Comparison of ENCODE assay signal across 31 cellular contexts in genomic region chr16:10226672-10227306, GRCh38. TPM values are rescaled to one million over a fixed set of nuclear protein-coding genes. Genes with fewer than 3 reads are reported as not detected.
"Had no signal": no experiment of that assay in that cellular context is flagged by ENCODE, and none has a peak within 500 bp of the region (broad histone marks: within the 10 kb centered on the region; RNA-seq: fewer than 3 reads in every experiment).

No MANE protein-coding gene starts in this region.

- H3K4me1 Mint-ChIP-seq: activated CD4-positive, alpha-beta T cell treated with anti-CD3 and anti-CD28 coated beads, Interleukin-2, amount 10 ng/mL, durations not matched to agents 24 days and 14 days; activated naive CD4-positive, alpha-beta T cell treated with anti-CD3 and anti-CD28 coated beads, Interleukin-2, amount 10 ng/mL, durations not matched to agents 7 days and 5 days had no signal

- H3K9me3 ChIP-seq: ascending aorta, colonic mucosa, gastrocnemius medialis, thoracic aorta had no signal

- H3K4me3 ChIP-seq: ascending aorta, cardiac muscle cell, colonic mucosa, gastrocnemius medialis, sigmoid colon, thoracic aorta had no signal

- H3K27ac ChIP-seq: ascending aorta, cardiac muscle cell, colonic mucosa, gastrocnemius medialis, sigmoid colon, thoracic aorta had no signal

- DNase-seq: activated CD4-positive, alpha-beta memory T cell treated with anti-CD3 and anti-CD28 coated beads for 36 hours; activated CD4-positive, alpha-beta T cell treated with anti-CD3 and anti-CD28 coated beads, Interleukin-2, amount 10 ng/mL, durations not matched to agents 24 days and 14 days; activated CD4-positive, CD25-positive, alpha-beta regulatory T cell treated with anti-CD3 and anti-CD28 coated beads, Interleukin-2, amount 50 U/mL, for 72 hours; activated CD8-positive, alpha-beta memory T cell treated with anti-CD3 and anti-CD28 coated beads, Interleukin-2, amount 50 U/mL, for 4 hours; activated gamma-delta T cell; activated naive CD4-positive, alpha-beta T cell treated with anti-CD3 and anti-CD28 coated beads, Interleukin-2, amount 10 ng/mL, durations not matched to agents 7 days and 5 days; activated naive CD8-positive, alpha-beta T cell treated with anti-CD3 and anti-CD28 coated beads, Interleukin-2, amount 10 ng/mL, durations not matched to agents 7 days and 5 days; activated T-cell treated with anti-CD3 and anti-CD28 coated beads, Interleukin-2, amount 50 U/mL, for 1 hour; cerebellar nuclear complex; colonic mucosa; effector memory CD8-positive, alpha-beta T cell; erythroblast; gastrocnemius medialis; glutamatergic neuron; left cardiac atrium; mammary epithelial cell; naive thymus-derived CD8-positive, alpha-beta T cell; posterior cingulate gyrus; sigmoid colon; small intestine; stimulated activated CD4-positive, alpha-beta T cell treated with anti-CD3 and anti-CD28 coated beads, Interleukin-4, amount 100 ng/mL, for 24 hours; T1000; trophoblast cell had no signal

- H3K4me3 Mint-ChIP-seq: activated CD4-positive, alpha-beta memory T cell treated with anti-CD3 and anti-CD28 coated beads for 36 hours; activated CD4-positive, alpha-beta T cell treated with anti-CD3 and anti-CD28 coated beads, Interleukin-2, amount 10 ng/mL, durations not matched to agents 24 days and 14 days; activated naive CD4-positive, alpha-beta T cell treated with anti-CD3 and anti-CD28 coated beads, Interleukin-2, amount 10 ng/mL, durations not matched to agents 7 days and 5 days; activated naive CD8-positive, alpha-beta T cell treated with anti-CD3 and anti-CD28 coated beads, Interleukin-2, amount 10 ng/mL, durations not matched to agents 7 days and 5 days; effector memory CD8-positive, alpha-beta T cell; naive thymus-derived CD8-positive, alpha-beta T cell; stimulated activated effector memory CD8-positive, alpha-beta T cell treated with anti-CD3 and anti-CD28 coated beads, Interleukin-12 subunit alpha, Interleukin-12 subunit beta, amount 100 ng/mL, for 72 hours; stimulated activated naive CD8-positive, alpha-beta T cell treated with anti-CD3 and anti-CD28 coated beads, Interleukin-15, Interleukin-2, amounts not matched to agents 100 ng/mL and 50 ng/mL, for 24 hours; T-helper 1 cell treated with Interleukin-12 subunit alpha and Interleukin-12 subunit beta and Interleukin-4 antibody, amounts not matched to agents 30 μg/mL and 1 μg/mL, for 36 hours had no signal

- H3K27me3 Mint-ChIP-seq: activated CD4-positive, alpha-beta T cell treated with anti-CD3 and anti-CD28 coated beads, Interleukin-2, amount 10 ng/mL, durations not matched to agents 24 days and 14 days had no signal

- H3K4me1 ChIP-seq: ascending aorta, colonic mucosa, sigmoid colon had no signal

- H3K27ac Mint-ChIP-seq: activated CD4-positive, alpha-beta memory T cell treated with anti-CD3 and anti-CD28 coated beads for 36 hours; activated CD4-positive, alpha-beta T cell treated with anti-CD3 and anti-CD28 coated beads, Interleukin-2, amount 10 ng/mL, durations not matched to agents 24 days and 14 days; activated naive CD4-positive, alpha-beta T cell treated with anti-CD3 and anti-CD28 coated beads, Interleukin-2, amount 10 ng/mL, durations not matched to agents 7 days and 5 days; activated naive CD8-positive, alpha-beta T cell treated with anti-CD3 and anti-CD28 coated beads, Interleukin-2, amount 10 ng/mL, durations not matched to agents 7 days and 5 days; effector memory CD8-positive, alpha-beta T cell; naive thymus-derived CD8-positive, alpha-beta T cell; stimulated activated effector memory CD8-positive, alpha-beta T cell treated with anti-CD3 and anti-CD28 coated beads, Interleukin-12 subunit alpha, Interleukin-12 subunit beta, amount 100 ng/mL, for 72 hours; stimulated activated naive CD8-positive, alpha-beta T cell treated with anti-CD3 and anti-CD28 coated beads, Interleukin-15, Interleukin-2, amounts not matched to agents 100 ng/mL and 50 ng/mL, for 24 hours; T-helper 1 cell treated with Interleukin-12 subunit alpha and Interleukin-12 subunit beta and Interleukin-4 antibody, amounts not matched to agents 30 μg/mL and 1 μg/mL, for 36 hours had no signal

- H3K36me3 Mint-ChIP-seq: activated CD4-positive, alpha-beta memory T cell treated with anti-CD3 and anti-CD28 coated beads for 36 hours; activated naive CD4-positive, alpha-beta T cell treated with anti-CD3 and anti-CD28 coated beads, Interleukin-2, amount 10 ng/mL, durations not matched to agents 7 days and 5 days; activated naive CD8-positive, alpha-beta T cell treated with anti-CD3 and anti-CD28 coated beads, Interleukin-2, amount 10 ng/mL, durations not matched to agents 7 days and 5 days; brain; stimulated activated effector memory CD8-positive, alpha-beta T cell treated with anti-CD3 and anti-CD28 coated beads, Interleukin-12 subunit alpha, Interleukin-12 subunit beta, amount 100 ng/mL, for 72 hours had no signal

- H3K9me3 Mint-ChIP-seq: activated CD4-positive, alpha-beta T cell treated with anti-CD3 and anti-CD28 coated beads, Interleukin-2, amount 10 ng/mL, durations not matched to agents 24 days and 14 days; stimulated activated naive CD8-positive, alpha-beta T cell treated with anti-CD3 and anti-CD28 coated beads, Interleukin-15, Interleukin-2, amounts not matched to agents 100 ng/mL and 50 ng/mL, for 24 hours; T-helper 1 cell treated with Interleukin-12 subunit alpha and Interleukin-12 subunit beta and Interleukin-4 antibody, amounts not matched to agents 30 μg/mL and 1 μg/mL, for 36 hours had no signal

- H3K36me3 ChIP-seq: ascending aorta, colonic mucosa, gastrocnemius medialis, sigmoid colon, thoracic aorta had no signal

- ATAC-seq: effector memory CD8-positive, alpha-beta T cell; gastrocnemius medialis; left cardiac atrium; naive thymus-derived CD8-positive, alpha-beta T cell; stimulated activated effector memory CD8-positive, alpha-beta T cell treated with anti-CD3 and anti-CD28 coated beads, Interleukin-12 subunit alpha, Interleukin-12 subunit beta, amount 100 ng/mL, for 72 hours had no signal

RNA-seq across cellular contexts. Expression of gene GRIN2A, which starts 44.6 kb away (rescaled TPM):
- total RNA-seq: activated CD4-positive, alpha-beta memory T cell treated with anti-CD3 and anti-CD28 coated beads for 36 hours; activated CD4-positive, alpha-beta T cell treated with anti-CD3 and anti-CD28 coated beads, Interleukin-2, amount 10 ng/mL, durations not matched to agents 24 days and 14 days; activated CD8-positive, alpha-beta memory T cell treated with anti-CD3 and anti-CD28 coated beads for 36 hours; activated naive CD8-positive, alpha-beta T cell treated with anti-CD3 and anti-CD28 coated beads, Interleukin-2, amount 10 ng/mL, durations not matched to agents 7 days and 5 days; naive thymus-derived CD8-positive, alpha-beta T cell had no signal
